15 cellular contexts compared by ENCODE assay signal in genomic region chr14:22500954-22501353, GRCh38.
A peak's percentile ranks its signal among the peaks of the same experiment; 100 is the strongest.
DNase-seq lines count a peak whose midpoint lies in the region; ATAC-seq, FAIRE-seq and TF ChIP-seq lines count a peak whose summit lies in the region.
"Had no signal": no experiment of that assay in that cellular context is flagged by ENCODE, and none has a peak within 500 bp of the region (broad histone marks: within the 10 kb centered on the region; RNA-seq: fewer than 3 reads in every experiment).

No MANE protein-coding gene starts in this region.

- intact Hi-C loops in activated naive CD4-positive, alpha-beta T cell treated with anti-CD3 and anti-CD28 coated beads for 36 hours (cut with micrococcal nuclease) = loop anchor here (10.0 kb wide), 1 partner anchor 276 kb away; no protein-coding TSS in a partner anchor
- intact Hi-C loops in activated T-helper 2 cell treated with anti-CD3 and anti-CD28 coated beads, Interferon-gamma antibody, Interleukin-2, Interleukin-4, amounts not matched to agents 10 μg/mL and 5 μg/mL and 100 μg/mL, durations not matched to agents 14 hours and 24 hours and 36 hours (cut with micrococcal nuclease) = loop anchor here (10.0 kb wide), 2 partner anchors 276 to 376 kb away; no protein-coding TSS in a partner anchor
- intact Hi-C loops in sciatic nerve (cut with DNase I) = no loop called here
- intact Hi-C loops in CD14-positive monocyte (cut with micrococcal nuclease) = no loop called here

- peaks cover 23% of the 10 kb centered on the region for H3K4me1 Mint-ChIP-seq in activated naive CD4-positive, alpha-beta T cell treated with anti-CD3 and anti-CD28 coated beads for 36 hours (ENCODE audit: low read depth)
- H3K4me1 Mint-ChIP-seq in activated T-helper 2 cell treated with anti-CD3 and anti-CD28 coated beads, Interferon-gamma antibody, Interleukin-2, Interleukin-4, amounts not matched to agents 10 μg/mL and 5 μg/mL and 100 μg/mL, durations not matched to agents 14 hours and 24 hours and 36 hours (ENCODE audit: low read depth) = peaks cover 53% of the 10 kb centered on the region
- H3K4me1 Mint-ChIP-seq in CD14-positive monocyte = no peaks in the 10 kb centered on the region

- peak; percentile 50 for ATAC-seq in sciatic nerve
- ATAC-seq: PC-3 had no signal

- H3K4me3 Mint-ChIP-seq in activated naive CD4-positive, alpha-beta T cell treated with anti-CD3 and anti-CD28 coated beads for 36 hours = peak overlapping the region; percentile 87
- peak overlapping the region; percentile 88 for H3K4me3 Mint-ChIP-seq in activated T-helper 2 cell treated with anti-CD3 and anti-CD28 coated beads, Interferon-gamma antibody, Interleukin-2, Interleukin-4, amounts not matched to agents 10 μg/mL and 5 μg/mL and 100 μg/mL, durations not matched to agents 14 hours and 24 hours and 36 hours (ENCODE audit: low read depth)
- H3K4me3 Mint-ChIP-seq in CD14-positive monocyte = no peak overlapping the region

- TF ChIP-seq CTCF in GM20000 (IDR thresholded peaks at IDR 0.05; ENCODE audit: extremely low read depth, missing control alignments) (no peak), CD14-positive monocyte (IDR thresholded peaks at IDR 0.05) (no peak)

- FAIRE-seq in GM12892 (lab: Jason Lieb, UNC) = peak; percentile 68

- CTCF ChIA-PET in activated naive CD4-positive, alpha-beta T cell treated with anti-CD3 and anti-CD28 coated beads for 36 hours (lab: Charles Lee) = interaction anchor here (1.0 to 1.8 kb wide), 2 partner anchors 8 to 55 kb away, joined by 3 to 4 read pairs; no protein-coding TSS in a partner anchor

- DNase-seq in activated naive CD4-positive, alpha-beta T cell treated with anti-CD3 and anti-CD28 coated beads for 36 hours = peak; percentile 55
- no peak for DNase-seq in activated naive CD4-positive, alpha-beta T cell (lab: John Stamatoyannopoulos, UW)
- DNase-seq in GM12892 (ENCODE audit: insufficient read length) (no peak), sciatic nerve (ENCODE audit: low spot score) (no peak), DMS 273 treated with DMSO at 0.1 percent for 48 hours (lab: John Stamatoyannopoulos, UW) (no peak), GM20000 (ENCODE audit: low spot score) (no peak), CD14-positive monocyte (ENCODE audit: low spot score) (no peak)
- no peak for DNase-seq in activated T-helper 2 cell treated with anti-CD3 and anti-CD28 coated beads, Interferon-gamma antibody, Interleukin-2, Interleukin-4, amounts not matched to agents 10 μg/mL and 5 μg/mL and 100 μg/mL, durations not matched to agents 14 hours and 24 hours and 36 hours (ENCODE audit: low spot score)
- DNase-seq: anterior cingulate cortex, hypothalamus, Karpas-422, NCI-H1105, NCI-H2107, NCI-H524 treated with DMSO at 0.1 percent for 48 hours, PC-3 had no signal

- H3K9me3 Mint-ChIP-seq in activated naive CD4-positive, alpha-beta T cell treated with anti-CD3 and anti-CD28 coated beads for 36 hours = no peaks in the 10 kb centered on the region
- H3K9me3 Mint-ChIP-seq in activated T-helper 2 cell treated with anti-CD3 and anti-CD28 coated beads, Interferon-gamma antibody, Interleukin-2, Interleukin-4, amounts not matched to agents 10 μg/mL and 5 μg/mL and 100 μg/mL, durations not matched to agents 14 hours and 24 hours and 36 hours = no peaks in the 10 kb centered on the region
- peaks cover 0 to 3% (median 0%) of the 10 kb centered on the region in 7 donors for H3K9me3 Mint-ChIP-seq in CD14-positive monocyte

- TF ChIP-seq POLR2A in GM12892 (IDR thresholded peaks at IDR 0.05; ENCODE audit: low read depth, low read length) = no peak

- H3K27me3 Mint-ChIP-seq in activated naive CD4-positive, alpha-beta T cell treated with anti-CD3 and anti-CD28 coated beads for 36 hours (ENCODE audit: low read depth) = no peaks in the 10 kb centered on the region
- H3K27me3 Mint-ChIP-seq in activated T-helper 2 cell treated with anti-CD3 and anti-CD28 coated beads, Interferon-gamma antibody, Interleukin-2, Interleukin-4, amounts not matched to agents 10 μg/mL and 5 μg/mL and 100 μg/mL, durations not matched to agents 14 hours and 24 hours and 36 hours (ENCODE audit: low read depth) = no peaks in the 10 kb centered on the region
- H3K27me3 Mint-ChIP-seq in CD14-positive monocyte (ENCODE audit: low read depth in 3 of 3) = peaks cover 0 to 1% (median 0%) of the 10 kb centered on the region in 3 donors

- peaks cover 95% of the 10 kb centered on the region for H3K36me3 Mint-ChIP-seq in activated naive CD4-positive, alpha-beta T cell treated with anti-CD3 and anti-CD28 coated beads for 36 hours (ENCODE audit: low read depth)
- peaks cover 97% of the 10 kb centered on the region for H3K36me3 Mint-ChIP-seq in activated T-helper 2 cell treated with anti-CD3 and anti-CD28 coated beads, Interferon-gamma antibody, Interleukin-2, Interleukin-4, amounts not matched to agents 10 μg/mL and 5 μg/mL and 100 μg/mL, durations not matched to agents 14 hours and 24 hours and 36 hours (ENCODE audit: low read depth)
- H3K36me3 Mint-ChIP-seq in CD14-positive monocyte = no peaks in the 10 kb centered on the region

- peak overlapping the region; percentile 98 for H3K27ac Mint-ChIP-seq in activated naive CD4-positive, alpha-beta T cell treated with anti-CD3 and anti-CD28 coated beads for 36 hours
- H3K27ac Mint-ChIP-seq in activated T-helper 2 cell treated with anti-CD3 and anti-CD28 coated beads, Interferon-gamma antibody, Interleukin-2, Interleukin-4, amounts not matched to agents 10 μg/mL and 5 μg/mL and 100 μg/mL, durations not matched to agents 14 hours and 24 hours and 36 hours = peak overlapping the region; percentile 98
- no peak overlapping the region for H3K27ac Mint-ChIP-seq in CD14-positive monocyte

Comparison
In these comparisons a context has a peak if more than half of its experiments do, and no peak if none do; other contexts are left out.
1. H3K27ac Mint-ChIP-seq: peak in activated naive CD4-positive, alpha-beta T cell treated with anti-CD3 and anti-CD28 coated beads for 36 hours (single experiment) and activated T-helper 2 cell treated with anti-CD3 and anti-CD28 coated beads, Interferon-gamma antibody, Interleukin-2, Interleukin-4, amounts not matched to agents 10 μg/mL and 5 μg/mL and 100 μg/mL, durations not matched to agents 14 hours and 24 hours and 36 hours (single experiment); none in CD14-positive monocyte (0 of 7).
2. H3K4me3 Mint-ChIP-seq: peak in activated naive CD4-positive, alpha-beta T cell treated with anti-CD3 and anti-CD28 coated beads for 36 hours (single experiment) and activated T-helper 2 cell treated with anti-CD3 and anti-CD28 coated beads, Interferon-gamma antibody, Interleukin-2, Interleukin-4, amounts not matched to agents 10 μg/mL and 5 μg/mL and 100 μg/mL, durations not matched to agents 14 hours and 24 hours and 36 hours (single experiment); none in CD14-positive monocyte (0 of 2).
3. intact Hi-C loops: an anchor here in activated naive CD4-positive, alpha-beta T cell treated with anti-CD3 and anti-CD28 coated beads for 36 hours (10.0 kb wide) and activated T-helper 2 cell treated with anti-CD3 and anti-CD28 coated beads, Interferon-gamma antibody, Interleukin-2, Interleukin-4, amounts not matched to agents 10 μg/mL and 5 μg/mL and 100 μg/mL, durations not matched to agents 14 hours and 24 hours and 36 hours (10.0 kb wide); none called in sciatic nerve and CD14-positive monocyte.